11 cellular contexts compared by ENCODE assay signal in genomic region chr10:27192284-27192683, GRCh38. TPM values are rescaled to one million over a fixed set of nuclear protein-coding genes. Genes with fewer than 3 reads are reported as not detected.
DNase-seq lines count a peak whose midpoint lies in the region; ATAC-seq, FAIRE-seq and TF ChIP-seq lines count a peak whose summit lies in the region.
"Had no signal": no experiment of that assay in that cellular context is flagged by ENCODE, and none has a peak within 500 bp of the region (broad histone marks: within the 10 kb centered on the region; RNA-seq: fewer than 3 reads in every experiment).

No MANE protein-coding gene starts in this region.

- H3K27ac ChIP-seq in adrenal gland: peak overlapping the region in 3 of 5 donors; percentile 52 to 54 (median 53)
- H3K27ac ChIP-seq: C4-2B had no signal

- H3K27ac Mint-ChIP-seq in activated CD8-positive, alpha-beta T cell treated with anti-CD3 and anti-CD28 coated beads, Interleukin-2, amount 10 ng/mL, durations not matched to agents 7 days and 5 days: no peak overlapping the region

- CTCF ChIA-PET in activated CD8-positive, alpha-beta T cell treated with anti-CD3 and anti-CD28 coated beads, Interleukin-2, amount 10 ng/mL, durations not matched to agents 7 days and 5 days (lab: Charles Lee): no interaction called here

- peak in 1 of 2 donors; percentile 58 for TF ChIP-seq POLR2A in adrenal gland (IDR thresholded peaks at IDR 0.05)

- H3K9me3 Mint-ChIP-seq in activated CD8-positive, alpha-beta T cell treated with anti-CD3 and anti-CD28 coated beads, Interleukin-2, amount 10 ng/mL, durations not matched to agents 7 days and 5 days (ENCODE audit: insufficient read depth): no peaks in the 10 kb centered on the region

- 33 to 47% (median 43%) methylated on average over 3 of the region's 3 CpGs for WGBS in adrenal gland, 4 donors

- no peak overlapping the region for H3K4me3 ChIP-seq in adrenal gland

- TF ChIP-seq CTCF in adrenal gland (IDR thresholded peaks at IDR 0.05): no peak

- intact Hi-C loops in left ventricle myocardium superior (cut with micrococcal nuclease) (no loop called here), cardiac septum (cut with DNase I) (no loop called here), adrenal gland (cut with DNase I) (no loop called here)

- H3K4me1 ChIP-seq in adrenal gland (replicated peaks in 1 of 2): no peaks in the 10 kb centered on the region

- POLR2A ChIA-PET in activated CD8-positive, alpha-beta T cell treated with anti-CD3 and anti-CD28 coated beads, Interleukin-2, amount 10 ng/mL, durations not matched to agents 7 days and 5 days (lab: Charles Lee): no interaction called here

- H3K9me3 ChIP-seq in adrenal gland (replicated peaks in 1 of 3): no peaks in the 10 kb centered on the region

- H3K27me3 ChIP-seq in adrenal gland: no peaks in the 10 kb centered on the region

- FAIRE-seq in urothelium cell line (lab: Jason Lieb, UNC): peak; percentile 50

- H3K4me1 Mint-ChIP-seq in activated CD8-positive, alpha-beta T cell treated with anti-CD3 and anti-CD28 coated beads, Interleukin-2, amount 10 ng/mL, durations not matched to agents 7 days and 5 days (ENCODE audit: low read depth): no peaks in the 10 kb centered on the region

- H3K27me3 Mint-ChIP-seq in activated CD8-positive, alpha-beta T cell treated with anti-CD3 and anti-CD28 coated beads, Interleukin-2, amount 10 ng/mL, durations not matched to agents 7 days and 5 days (ENCODE audit: low read depth): no peaks in the 10 kb centered on the region

- ATAC-seq in left ventricle myocardium superior (peak; percentile 23), HG03378 (IDR thresholded peaks at IDR 0.05; ENCODE audit: unreplicated experiment) (no peak)
- no peak for ATAC-seq in activated CD8-positive, alpha-beta T cell treated with anti-CD3 and anti-CD28 coated beads, Interleukin-2, amount 10 ng/mL, durations not matched to agents 7 days and 5 days

- no peaks in the 10 kb centered on the region for H3K36me3 ChIP-seq in adrenal gland (replicated peaks in 1 of 2)

- peaks cover 9% of the 10 kb centered on the region for H3K36me3 Mint-ChIP-seq in activated CD8-positive, alpha-beta T cell treated with anti-CD3 and anti-CD28 coated beads, Interleukin-2, amount 10 ng/mL, durations not matched to agents 7 days and 5 days (ENCODE audit: low read depth)

- H3K4me3 Mint-ChIP-seq in activated CD8-positive, alpha-beta T cell treated with anti-CD3 and anti-CD28 coated beads, Interleukin-2, amount 10 ng/mL, durations not matched to agents 7 days and 5 days: no peak overlapping the region

- DNase-seq in left ventricle myocardium superior (no peak), cardiac septum (ENCODE audit: low spot score) (no peak), adrenal gland (peak; percentile 66 to 89 (median 81)), iPS-NIHi11 (ENCODE audit: low spot score) (peak; percentile 10), urothelium cell line (ENCODE audit: low spot score) (peak; percentile 84), AML-193 (lab: John Stamatoyannopoulos, UW) (no peak)
- DNase-seq in activated CD8-positive, alpha-beta T cell treated with anti-CD3 and anti-CD28 coated beads, Interleukin-2, amount 10 ng/mL, durations not matched to agents 7 days and 5 days: no peak
- DNase-seq: NCI-H1930; stimulated activated CD4-positive, alpha-beta T cell treated with anti-CD3 and anti-CD28 coated beads, Interleukin-1b, Interleukin-23, amount 100 ng/mL, for 48 hours had no signal

RNA-seq across cellular contexts. Expression of gene MASTL, which starts 37.1 kb away (rescaled TPM):
- total RNA-seq in left ventricle myocardium superior (1.4 TPM), cardiac septum (1.8 TPM), adrenal gland (1 to 10 TPM; 3.7 to 9.5 (median 6.5) TPM)
- polyA plus RNA-seq in adrenal gland: 10 to 100 TPM in 1 of 3 donors, 1 to 10 TPM in 2; 3.7 to 11.9 (median 6.0) TPM
- total RNA-seq in activated CD8-positive, alpha-beta T cell treated with anti-CD3 and anti-CD28 coated beads, Interleukin-2, amount 10 ng/mL, durations not matched to agents 7 days and 5 days: 10 to 100 TPM; 40.1 to 40.7 TPM

RNA-seq across cellular contexts. Expression of gene YME1L1, which starts 38.1 kb away (rescaled TPM):
- total RNA-seq in left ventricle myocardium superior (95.5 TPM), cardiac septum (87.4 TPM), adrenal gland (100 to 1,000 TPM in 4 of 8 donors, 10 to 100 TPM in 4; 57.5 to 180 (median 95.0) TPM)
- polyA plus RNA-seq in adrenal gland: 100 to 1,000 TPM in 1 of 3 donors, 10 to 100 TPM in 2; 22.1 to 193 (median 23.2) TPM
- 100 to 1,000 TPM; 117 to 122 TPM for total RNA-seq in activated CD8-positive, alpha-beta T cell treated with anti-CD3 and anti-CD28 coated beads, Interleukin-2, amount 10 ng/mL, durations not matched to agents 7 days and 5 days

RNA-seq across cellular contexts. Expression of gene ACBD5, which starts 48.3 kb away (rescaled TPM):
- total RNA-seq in left ventricle myocardium superior (87.7 TPM), cardiac septum (59.5 TPM), adrenal gland (10 to 100 TPM; 35.6 to 61.9 (median 45.7) TPM)
- 10 to 100 TPM; 10.4 to 50.9 (median 18.0) TPM for polyA plus RNA-seq in adrenal gland
- 10 to 100 TPM; 20.6 to 24.9 TPM for total RNA-seq in activated CD8-positive, alpha-beta T cell treated with anti-CD3 and anti-CD28 coated beads, Interleukin-2, amount 10 ng/mL, durations not matched to agents 7 days and 5 days

Comparison
In these comparisons a context has a peak if more than half of its experiments do, and no peak if none do; other contexts are left out.
1. DNase-seq: peak in adrenal gland (7 of 7), iPS-NIHi11 (single experiment) and urothelium cell line (single experiment); none in left ventricle myocardium superior (single experiment), cardiac septum (single experiment), AML-193 (0 of 2) and activated CD8-positive, alpha-beta T cell treated with anti-CD3 and anti-CD28 coated beads, Interleukin-2, amount 10 ng/mL, durations not matched to agents 7 days and 5 days (single experiment).